ENCODE assay signal across 22 cellular contexts in the genomic region with DNA sequence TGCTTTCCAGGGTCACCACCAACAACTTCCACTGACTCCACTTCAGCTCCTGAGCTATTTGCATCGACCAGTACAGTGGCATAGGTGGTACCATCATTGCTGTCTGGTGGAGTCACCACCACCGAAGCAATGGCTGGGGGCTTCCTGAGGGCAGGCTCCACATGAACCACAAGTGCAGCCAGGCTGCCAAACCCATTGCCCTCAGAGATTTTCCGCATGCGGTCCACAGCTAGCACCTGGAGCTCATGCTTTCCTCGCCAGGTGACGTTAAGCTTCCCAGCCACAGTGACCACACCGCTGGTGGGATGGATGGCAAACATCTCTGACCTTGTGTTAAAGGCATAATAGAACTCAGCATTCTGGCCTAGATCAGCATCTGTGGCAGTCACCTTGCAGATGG. TPM values are rescaled to one million over a fixed set of nuclear protein-coding genes. Genes with fewer than 3 reads are reported as not detected.
A peak's percentile ranks its signal among the peaks of the same experiment; 100 is the strongest.
DNase-seq lines count a peak whose midpoint lies in the region; FAIRE-seq and TF ChIP-seq lines count a peak whose summit lies in the region.
"Had no signal": no experiment of that assay in that cellular context is flagged by ENCODE, and none has a peak within 500 bp of the region (broad histone marks: within the 10 kb centered on the region; RNA-seq: fewer than 3 reads in every experiment).

No MANE protein-coding gene starts in this region.

- no peak overlapping the region for H3K4ac ChIP-seq in trophoblast cell (ENCODE audit: low read depth, low read length)

- H3K27me3 ChIP-seq in bronchial epithelial cell (ENCODE audit: control insufficient read depth, insufficient read depth, low read length) (no peaks in the 10 kb centered on the region), trophoblast cell (ENCODE audit: insufficient read depth, low read length) (no peaks in the 10 kb centered on the region)

- no peak overlapping the region for H3K4me2 ChIP-seq in trophoblast cell (ENCODE audit: low read length)
- H3K4me2 ChIP-seq: A549, GM23338 had no signal

- H3K9me3 ChIP-seq in trophoblast cell (ENCODE audit: insufficient read depth, low read depth, low read length) = no peaks in the 10 kb centered on the region
- H3K9me3 ChIP-seq: A549 had no signal

- H4K12ac ChIP-seq in trophoblast cell (ENCODE audit: low read depth, low read length) = no peak overlapping the region

- no peak overlapping the region for H4K8ac ChIP-seq in trophoblast cell (ENCODE audit: low read depth, low read length)

- H2BK5ac ChIP-seq in trophoblast cell (ENCODE audit: low read depth, low read length, poor library complexity) = no peak overlapping the region

- H3K14ac ChIP-seq in trophoblast cell (ENCODE audit: low read length) = no peak overlapping the region

- WGBS in trophoblast cell (ENCODE audit: extremely low coverage, insufficient coverage, insufficient read length) = no CpG with 5 or more reads among the region's 7 CpGs

- H3K4me3 ChIP-seq in bronchial epithelial cell (ENCODE audit: low read depth, low read length) (no peak overlapping the region), trophoblast cell (ENCODE audit: low read depth, low read length) (no peak overlapping the region)
- H3K4me3 ChIP-seq: A549, GM23338 had no signal

- peaks cover 37% of the 10 kb centered on the region for H3K36me3 ChIP-seq in bronchial epithelial cell (ENCODE audit: control insufficient read depth, insufficient read depth, low read length)
- H3K36me3 ChIP-seq in trophoblast cell (ENCODE audit: control insufficient read depth in 1 of 2, insufficient read depth in 2 of 2, low read length in 2 of 2) = no peaks in the 10 kb centered on the region

- no peak for DNase-seq in bronchial epithelial cell (ENCODE audit: low read depth)
- DNase-seq in islet precursor cell = peak; percentile 22
- no peak for DNase-seq in trophoblast cell
- DNase-seq in activated effector memory CD4-positive, alpha-beta T cell treated with anti-CD3 and anti-CD28 coated beads, Interleukin-2, amount 50 U/mL, for 16 hours = no peak
- no peak for DNase-seq in RCC 7860 (ENCODE audit: low spot score)
- no peak for DNase-seq in GM19240 (ENCODE audit: insufficient read length, low spot score)
- DNase-seq: 8988T; C1 segment of cervical spinal cord; Calu3; CD4-positive, alpha-beta memory T cell; COR-L47; DMS53; DMS79 treated with DMSO at 0.1 percent for 48 hours; GF-D8; H9; HFFc6 had no signal

- no peak overlapping the region for H4K91ac ChIP-seq in trophoblast cell (ENCODE audit: low read depth, low read length)

- peaks cover 5% of the 10 kb centered on the region for H3K79me2 ChIP-seq in trophoblast cell (ENCODE audit: control insufficient read depth, insufficient read depth, low read length, poor library complexity)

- H3K27ac ChIP-seq in trophoblast cell (ENCODE audit: low read depth, low read length) = no peak overlapping the region
- H3K27ac ChIP-seq: A549 had no signal

- H3K18ac ChIP-seq in trophoblast cell (ENCODE audit: low read length) = no peak overlapping the region

- H2BK120ac ChIP-seq in trophoblast cell (ENCODE audit: insufficient read depth, low read length, poor library complexity) = no peak overlapping the region

- TF ChIP-seq CTCF in bronchial epithelial cell (IDR thresholded peaks at IDR 0.05; ENCODE audit: insufficient read depth, low read length, severe bottlenecking) = no peak

- no peak overlapping the region for H3K23ac ChIP-seq in trophoblast cell (ENCODE audit: low read length)

- peaks cover 17 to 19% of the 10 kb centered on the region in 2 experiments for H3K4me1 ChIP-seq in trophoblast cell (ENCODE audit: control insufficient read depth in 1 of 2, insufficient read depth in 2 of 2, low read length in 2 of 2)
- H3K4me1 ChIP-seq: A549 had no signal

- peak; percentile 28 for FAIRE-seq in bronchial epithelial cell (lab: Jason Lieb, UNC)
- no peak for FAIRE-seq in RCC 7860 (lab: Jason Lieb, UNC)
- FAIRE-seq: A549, GM12891, GM18507 had no signal

- no peak overlapping the region for H2AFZ ChIP-seq in trophoblast cell (ENCODE audit: insufficient read depth, low read length, poor library complexity)
- H2AFZ ChIP-seq: GM23338 had no signal

- no peak overlapping the region for H3K9ac ChIP-seq in trophoblast cell (ENCODE audit: low read length)

- H3K79me1 ChIP-seq in trophoblast cell (ENCODE audit: low read length) = peaks cover 22% of the 10 kb centered on the region

- H2AK5ac ChIP-seq in trophoblast cell (ENCODE audit: low read length) = no peak overlapping the region

- peak overlapping the region; percentile 21 for H2BK12ac ChIP-seq in trophoblast cell (ENCODE audit: low read length)

RNA-seq across cellular contexts. Expression of a gene that starts 23.1 kb away (rescaled TPM):
- 34.2 and 62.6 TPM in 2 replicates for total RNA-seq in bronchial epithelial cell
- 0.26 and 0.30 TPM in 2 replicates for polyA plus RNA-seq in trophoblast cell (2013)
- total RNA-seq: Calu3; CD4-positive, alpha-beta memory T cell; G401; HFFc6 had no signal
- polyA plus RNA-seq: BJ; CD4-positive, alpha-beta memory T cell had no signal
